In the genomic region with DNA sequence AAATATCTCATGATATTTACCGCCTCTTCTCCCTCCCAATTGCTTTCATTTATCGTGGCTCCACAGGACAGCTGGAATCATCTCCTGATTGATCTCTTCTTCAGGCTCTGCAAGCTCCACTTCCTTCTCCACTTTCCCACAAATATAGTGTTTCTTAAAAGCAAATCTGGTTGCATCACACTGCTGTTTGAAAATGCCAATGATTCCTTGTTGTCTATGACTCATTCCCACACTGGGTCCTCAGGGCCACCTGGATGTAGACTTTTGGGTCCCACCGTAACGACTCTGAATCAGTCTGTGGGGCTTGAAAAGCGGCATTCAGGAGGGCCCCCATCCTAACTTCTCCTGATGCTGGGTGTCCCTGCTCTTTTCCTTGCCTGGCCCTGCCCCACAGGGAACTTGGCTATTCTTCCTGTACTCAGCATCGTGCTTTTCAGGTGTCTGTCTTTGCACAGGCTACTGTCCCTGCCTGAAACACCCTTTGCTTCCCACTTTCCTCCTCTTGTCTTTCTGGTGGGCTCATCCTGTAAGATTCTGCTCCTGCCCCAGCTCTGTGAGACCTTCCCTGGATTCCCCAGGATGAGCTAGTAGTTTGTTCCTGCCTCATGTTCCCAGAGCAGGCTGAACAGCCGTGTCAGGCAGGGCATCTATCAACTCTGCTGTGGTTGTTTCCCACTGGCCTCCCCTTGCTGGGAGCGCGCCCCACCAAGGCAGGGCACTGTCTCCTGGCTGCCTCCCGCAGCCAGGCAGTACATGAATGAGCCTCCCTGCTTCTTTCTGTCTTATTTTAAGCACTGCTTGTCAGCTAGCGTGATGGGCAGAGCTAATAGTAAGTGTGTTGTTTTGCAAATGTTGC, we compare ENCODE assay signal across 11 cellular contexts.
DNase-seq lines count a peak whose midpoint lies in the region; FAIRE-seq and TF ChIP-seq lines count a peak whose summit lies in the region.
"Had no signal": no experiment of that assay in that cellular context is flagged by ENCODE, and none has a peak within 500 bp of the region (broad histone marks: within the 10 kb centered on the region; RNA-seq: fewer than 3 reads in every experiment).

No MANE protein-coding gene starts in this region.

- intact Hi-C loops in kidney (cut with DNase I), result no loop called here

- H3K36me3 ChIP-seq in SK-N-SH (replicated peaks in 1 of 2; ENCODE audit: control insufficient read depth in 1 of 2, insufficient read depth in 2 of 2, low read length in 1 of 2), result no peaks in the 10 kb centered on the region
- no peaks in the 10 kb centered on the region for H3K36me3 ChIP-seq in fibroblast of lung (ENCODE audit: control insufficient read depth, insufficient read depth, low read length)
- H3K36me3 ChIP-seq in CD8-positive, alpha-beta memory T cell (ENCODE audit: insufficient read depth, low read length), result no peaks in the 10 kb centered on the region
- H3K36me3 ChIP-seq in kidney (ENCODE audit: control insufficient read depth in 1 of 2, insufficient read depth in 2 of 2, low read length in 2 of 2), result no peaks in the 10 kb centered on the region

- FAIRE-seq in kidney (lab: Jason Lieb, UNC), result no peak

- CTCF ChIA-PET in SK-N-SH (lab: Yijun Ruan, JAX), result no interaction called here
- CTCF ChIA-PET in CD8-positive, alpha-beta memory T cell (lab: Charles Lee), result no interaction called here

- no peaks in the 10 kb centered on the region for H3K4me1 Mint-ChIP-seq in activated naive CD8-positive, alpha-beta T cell treated with anti-CD3 and anti-CD28 coated beads for 36 hours
- H3K4me1 Mint-ChIP-seq in CD8-positive, alpha-beta memory T cell, result no peaks in the 10 kb centered on the region
- H3K4me1 Mint-ChIP-seq: activated CD4-positive, alpha-beta T cell treated with anti-CD3 and anti-CD28 coated beads, Interleukin-2, amount 10 ng/mL, durations not matched to agents 7 days and 5 days had no signal

- no peak for TF ChIP-seq RAD21 in SK-N-SH (IDR thresholded peaks at IDR 0.05; ENCODE audit: low read length)

- POLR2A ChIA-PET in SK-N-SH (lab: Yijun Ruan, JAX), result interaction anchor here (0.6 kb wide), 1 partner anchor 220 kb away, joined by 3 read pairs; no protein-coding TSS in a partner anchor
- POLR2A ChIA-PET in CD8-positive, alpha-beta memory T cell (lab: Charles Lee), result no interaction called here

- H3K9me3 Mint-ChIP-seq in activated naive CD8-positive, alpha-beta T cell treated with anti-CD3 and anti-CD28 coated beads for 36 hours, result peaks cover 2% of the 10 kb centered on the region
- H3K9me3 Mint-ChIP-seq in CD8-positive, alpha-beta memory T cell, result peaks cover 0 to 2% (median 0%) of the 10 kb centered on the region in 5 donors
- H3K9me3 Mint-ChIP-seq: activated CD4-positive, alpha-beta T cell treated with anti-CD3 and anti-CD28 coated beads, Interleukin-2, amount 10 ng/mL, durations not matched to agents 7 days and 5 days had no signal

- peak; percentile 50 for DNase-seq in GM04504 (ENCODE audit: low read depth)
- DNase-seq in SK-N-SH, result no peak
- DNase-seq in fibroblast of lung (ENCODE audit: low read depth in 2 of 2), result peak; percentile 87 to 91
- peak; percentile 29 for DNase-seq in smooth muscle cell of the brain vasculature (ENCODE audit: low read depth, low spot score)
- DNase-seq in activated naive CD8-positive, alpha-beta T cell treated with anti-CD3 and anti-CD28 coated beads for 36 hours, result no peak
- no peak for DNase-seq in CD8-positive, alpha-beta memory T cell
- no peak for DNase-seq in kidney
- DNase-seq: activated CD4-positive, alpha-beta T cell treated with anti-CD3 and anti-CD28 coated beads, Interleukin-2, amount 10 ng/mL, durations not matched to agents 7 days and 5 days; activated naive CD4-positive, alpha-beta T cell treated with anti-CD3 and anti-CD28 coated beads, Interleukin-2, amount 50 U/mL, for 16 hours; NCI-H2029 treated with DMSO at 0.1 percent for 48 hours; Right ventricle myocardium superior had no signal

- H3F3A ChIP-seq in SK-N-SH (replicated peaks; ENCODE audit: insufficient read depth), result no peaks in the 10 kb centered on the region

- H3K9me2 ChIP-seq in SK-N-SH, result no peaks in the 10 kb centered on the region

- no peak overlapping the region for H3K4me3 ChIP-seq in SK-N-SH (ENCODE audit: low read depth in 2 of 2, low read length in 1 of 2)
- no peak overlapping the region for H3K4me3 ChIP-seq in fibroblast of lung (replicated peaks in 1 of 4; ENCODE audit: control extremely low read depth in 1 of 4, insufficient read depth in 1 of 4, low read depth in 3 of 4, low read length in 4 of 4)
- no peak overlapping the region for H3K4me3 ChIP-seq in CD8-positive, alpha-beta memory T cell (ENCODE audit: low read length)
- no peak overlapping the region for H3K4me3 ChIP-seq in kidney (ENCODE audit: low read length in 2 of 2)

- H3K9me3 ChIP-seq in SK-N-SH (no peaks in the 10 kb centered on the region), fibroblast of lung (ENCODE audit: control insufficient read depth, insufficient read depth, low read depth, low read length) (no peaks in the 10 kb centered on the region), kidney (ENCODE audit: control insufficient read depth in 1 of 2, low read length in 2 of 2) (no peaks in the 10 kb centered on the region)
- H3K9me3 ChIP-seq in CD8-positive, alpha-beta memory T cell (ENCODE audit: low read length), result no peaks in the 10 kb centered on the region

- H3K4me1 ChIP-seq in SK-N-SH (ENCODE audit: control insufficient read depth in 1 of 2, insufficient read depth in 2 of 2, low read depth in 1 of 2, low read length in 1 of 2) (0 out of 4 replicates have a peak, but pooled peaks cover 0 to 11% of the 10 kb centered on the region in 2 experiments), fibroblast of lung (ENCODE audit: control insufficient read depth, extremely low read depth, insufficient read depth, low read length) (no peaks in the 10 kb centered on the region), kidney (ENCODE audit: control insufficient read depth in 1 of 2, insufficient read depth in 1 of 2, low read depth in 1 of 2, low read length in 2 of 2) (no peaks in the 10 kb centered on the region)
- H3K4me1 ChIP-seq in CD8-positive, alpha-beta memory T cell (ENCODE audit: insufficient read depth, low read length), result no peaks in the 10 kb centered on the region

- H3K9ac ChIP-seq in SK-N-SH (no peak overlapping the region), fibroblast of lung (ENCODE audit: insufficient read depth, low read length) (no peak overlapping the region), kidney (ENCODE audit: low read length in 2 of 2) (no peak overlapping the region)

- H2AFZ ChIP-seq in SK-N-SH (ENCODE audit: low read depth), result no peak overlapping the region; the same call in 1 of the 2 replicates
- no peak overlapping the region for H2AFZ ChIP-seq in fibroblast of lung (ENCODE audit: low read length)

- H4K20me1 ChIP-seq in SK-N-SH (ENCODE audit: insufficient read depth) (no peaks in the 10 kb centered on the region), fibroblast of lung (ENCODE audit: control insufficient read depth, extremely low read depth, insufficient read depth, low read length) (no peaks in the 10 kb centered on the region)

- H3K27ac Mint-ChIP-seq in activated naive CD8-positive, alpha-beta T cell treated with anti-CD3 and anti-CD28 coated beads for 36 hours, result no peak overlapping the region
- no peak overlapping the region for H3K27ac Mint-ChIP-seq in CD8-positive, alpha-beta memory T cell
- H3K27ac Mint-ChIP-seq: activated CD4-positive, alpha-beta T cell treated with anti-CD3 and anti-CD28 coated beads, Interleukin-2, amount 10 ng/mL, durations not matched to agents 7 days and 5 days had no signal

- WGBS in SK-N-SH (ENCODE audit: low lambda C conversion rate), result 76% methylated on average over 10 of the region's 11 CpGs

- TF ChIP-seq CTCF in SK-N-SH (IDR thresholded peaks at IDR 0.05) (no peak), fibroblast of lung (conservative IDR thresholded peaks at IDR 0.05 in 1 of 2, IDR thresholded peaks at IDR 0.05 in 1 of 2; ENCODE audit: low read depth in 1 of 2, low read length in 2 of 2) (no peak), kidney (IDR thresholded peaks at IDR 0.05; ENCODE audit: borderline replicate concordance, extremely low read depth, insufficient read depth) (no peak)

- H3K4me2 ChIP-seq in SK-N-SH, result no peak overlapping the region
- H3K4me2 ChIP-seq in fibroblast of lung (ENCODE audit: extremely low read depth, insufficient read depth, low read length), result no peak overlapping the region

- no peak for TF ChIP-seq EP300 in SK-N-SH (IDR thresholded peaks at IDR 0.05; ENCODE audit: borderline replicate concordance in 1 of 2, low read depth in 1 of 2, low read length in 1 of 2)

- peaks cover 12% of the 10 kb centered on the region for H3K27me3 Mint-ChIP-seq in activated naive CD8-positive, alpha-beta T cell treated with anti-CD3 and anti-CD28 coated beads for 36 hours
- peaks cover 10 to 28% of the 10 kb centered on the region in 2 donors for H3K27me3 Mint-ChIP-seq in CD8-positive, alpha-beta memory T cell

- no peak overlapping the region for H3K27ac ChIP-seq in SK-N-SH (ENCODE audit: low read depth in 2 of 2, low read length in 1 of 2)
- no peak overlapping the region for H3K27ac ChIP-seq in fibroblast of lung (ENCODE audit: insufficient read depth, low read length)
- H3K27ac ChIP-seq in CD8-positive, alpha-beta memory T cell (ENCODE audit: low read depth, low read length), result no peak overlapping the region
- H3K27ac ChIP-seq in kidney (ENCODE audit: low read depth in 2 of 2, low read length in 2 of 2), result no peak overlapping the region

- H3K79me2 ChIP-seq in SK-N-SH (ENCODE audit: insufficient read depth), result no peaks in the 10 kb centered on the region
- no peaks in the 10 kb centered on the region for H3K79me2 ChIP-seq in fibroblast of lung (ENCODE audit: control insufficient read depth, insufficient read depth, low read length)

- H3K27me3 ChIP-seq in SK-N-SH (ENCODE audit: insufficient read depth) (no peaks in the 10 kb centered on the region), fibroblast of lung (ENCODE audit: control insufficient read depth, insufficient read depth, low read length) (no peaks in the 10 kb centered on the region)
- H3K27me3 ChIP-seq in CD8-positive, alpha-beta memory T cell (ENCODE audit: insufficient read depth, low read length, poor library complexity, severe bottlenecking), result no peaks in the 10 kb centered on the region

- no peak overlapping the region for H3K4me3 Mint-ChIP-seq in activated naive CD8-positive, alpha-beta T cell treated with anti-CD3 and anti-CD28 coated beads for 36 hours
- H3K4me3 Mint-ChIP-seq in CD8-positive, alpha-beta memory T cell, result no peak overlapping the region
- H3K4me3 Mint-ChIP-seq: activated CD4-positive, alpha-beta T cell treated with anti-CD3 and anti-CD28 coated beads, Interleukin-2, amount 10 ng/mL, durations not matched to agents 7 days and 5 days had no signal

- no peaks in the 10 kb centered on the region for H3K36me3 Mint-ChIP-seq in activated naive CD8-positive, alpha-beta T cell treated with anti-CD3 and anti-CD28 coated beads for 36 hours
- peaks cover 0 to 3% (median 0%) of the 10 kb centered on the region in 3 donors for H3K36me3 Mint-ChIP-seq in CD8-positive, alpha-beta memory T cell

TF ChIP-seq in SK-N-SH, 30 proteins besides CTCF, POLR2A, EP300 and RAD21 (continues in another document):
- no peak for TF ChIP-seq POLR2AphosphoS5 (IDR thresholded peaks at IDR 0.05; ENCODE audit: low read depth, low read length)
- TF ChIP-seq JUND (IDR thresholded peaks at IDR 0.05), result no peak
- TF ChIP-seq FOSL2 (IDR thresholded peaks at IDR 0.05; ENCODE audit: borderline replicate concordance, low read depth), result peak; percentile 15; the same call in 1 of the 2 replicates

Comparison
In these comparisons a context has a peak if more than half of its experiments do, and no peak if none do; other contexts are left out.
1. DNase-seq: peak in GM04504 (single experiment), fibroblast of lung (2 of 2) and smooth muscle cell of the brain vasculature (single experiment); none in SK-N-SH (single experiment), activated naive CD8-positive, alpha-beta T cell treated with anti-CD3 and anti-CD28 coated beads for 36 hours (single experiment), CD8-positive, alpha-beta memory T cell (0 of 5) and kidney (single experiment).